ENCODE assay signal across 25 cellular contexts in the genomic region with DNA sequence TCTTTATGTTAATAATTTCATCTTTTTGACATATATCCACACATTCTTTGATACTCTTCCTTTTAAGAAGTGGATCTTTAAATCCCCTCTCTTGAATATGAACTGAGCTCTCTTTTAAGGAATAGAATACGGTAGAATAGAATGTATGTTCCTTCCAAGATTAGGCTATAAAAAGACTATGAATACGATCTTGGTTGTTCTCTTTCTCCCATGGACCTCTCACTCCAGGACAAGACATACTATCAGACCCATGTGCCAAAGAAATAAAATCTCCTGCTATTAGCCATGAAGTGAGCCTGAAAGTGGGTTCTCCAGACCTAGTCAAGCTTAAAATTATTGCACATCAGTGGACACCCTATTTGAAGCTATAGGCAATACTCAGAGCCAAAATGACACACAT.
"Had no signal": no experiment of that assay in that cellular context is flagged by ENCODE, and none has a peak within 500 bp of the region (broad histone marks: within the 10 kb centered on the region; RNA-seq: fewer than 3 reads in every experiment).

No MANE protein-coding gene starts in this region.

- DNase-seq: stimulated activated CD4-positive, alpha-beta T cell treated with anti-CD3 and anti-CD28 coated beads, Interleukin-2, amount 100 ng/mL, for 48 hours; stimulated activated CD4-positive, alpha-beta T cell treated with anti-CD3 and anti-CD28 coated beads, Interleukin-4, amount 100 ng/mL, for 1 hour; stimulated activated CD4-positive, alpha-beta T cell treated with anti-CD3 and anti-CD28 coated beads, Interleukin-4, amount 100 ng/mL, for 24 hours; stimulated activated CD4-positive, alpha-beta T cell treated with anti-CD3 and anti-CD28 coated beads, Interleukin-4, amount 100 ng/mL, for 4 hours; stimulated activated CD8-positive, alpha-beta memory T cell treated with anti-CD3 and anti-CD28 coated beads, Interleukin-4, amount 100 ng/mL, for 48 hours; stimulated activated naive B cell treated with anti-CD40 and anti-IgM and Interleukin-4, amounts not matched to agents 10 μg/mL and 1 μg/mL and 100 μg/mL, for 72 hours; stimulated activated naive CD4-positive, alpha-beta T cell; stimulated activated naive CD4-positive, alpha-beta T cell treated with Interleukin-2 at 50 U/mL for 16 hours; stimulated activated naive CD8-positive, alpha-beta T cell treated with anti-CD3 and anti-CD28 coated beads, Interleukin-15, amount 100 ng/mL, for 72 hours; stimulated activated naive CD8-positive, alpha-beta T cell treated with anti-CD3 and anti-CD28 coated beads, Interleukin-15, Interleukin-2, amounts not matched to agents 100 U/mL and 50 U/mL, for 24 hours; substantia nigra; testis; thyroid gland; tibial artery; transverse colon; trophoblast cell; upper lobe of left lung; upper lobe of right lung; uterus had no signal

- ATAC-seq: stimulated activated effector memory CD8-positive, alpha-beta T cell treated with anti-CD3 and anti-CD28 coated beads, Interleukin-12 subunit alpha, Interleukin-12 subunit beta, amount 100 ng/mL, for 72 hours; stimulated activated memory B cell treated with anti-CD40 and anti-IgM and Interleukin-4, amounts not matched to agents 10 μg/mL and 1 μg/mL and 100 μg/mL, for 72 hours; stimulated activated naive B cell treated with anti-CD40 and anti-IgM and Interleukin-4, amounts not matched to agents 10 μg/mL and 1 μg/mL and 100 μg/mL, for 72 hours; stimulated activated naive CD8-positive, alpha-beta T cell treated with anti-CD3 and anti-CD28 coated beads, Interleukin-15, amount 100 ng/mL, for 72 hours; stimulated activated naive CD8-positive, alpha-beta T cell treated with anti-CD3 and anti-CD28 coated beads, Interleukin-15, Interleukin-2, amounts not matched to agents 100 U/mL and 50 U/mL, for 24 hours; upper lobe of right lung had no signal

- H3K9me3 ChIP-seq: suprapubic skin, testis, thoracic aorta, thyroid gland, tibial artery, tibial nerve, transverse colon, upper lobe of left lung, upper lobe of right lung, uterus, vagina had no signal

- H3K27me3 ChIP-seq: suprapubic skin, testis, thyroid gland, tibial nerve, transverse colon, upper lobe of left lung, upper lobe of right lung, uterus, vagina had no signal

- H3K27ac ChIP-seq: suprapubic skin, testis, thoracic aorta, thyroid gland, tibial artery, tibial nerve, transverse colon, upper lobe of left lung, upper lobe of right lung, uterus, vagina had no signal

- H3K36me3 ChIP-seq: suprapubic skin, thoracic aorta, thyroid gland, tibial artery, tibial nerve, transverse colon, upper lobe of left lung, upper lobe of right lung, uterus, vagina had no signal

- H3K4me1 ChIP-seq: suprapubic skin, testis, thyroid gland, tibial artery, tibial nerve, upper lobe of left lung, upper lobe of right lung, uterus, vagina had no signal

- H3K4me3 ChIP-seq: suprapubic skin, testis, thoracic aorta, thyroid gland, tibial artery, tibial nerve, transverse colon, upper lobe of left lung, upper lobe of right lung, uterus, vagina had no signal
